Comparison of ENCODE assay signal across 10 cellular contexts in genomic region chr1:51623025-51623424, GRCh38. TPM values are rescaled to one million over a fixed set of nuclear protein-coding genes. Genes with fewer than 3 reads are reported as not detected.
DNase-seq lines count a peak whose midpoint lies in the region; ATAC-seq and TF ChIP-seq lines count a peak whose summit lies in the region.
"Had no signal": no experiment of that assay in that cellular context is flagged by ENCODE, and none has a peak within 500 bp of the region (broad histone marks: within the 10 kb centered on the region; RNA-seq: fewer than 3 reads in every experiment).

No MANE protein-coding gene starts in this region.

- H3K9ac ChIP-seq in HUES6 (ENCODE audit: low read length) (no peak overlapping the region), endodermal cell (ENCODE audit: extremely low read depth, low read length, poor library complexity, severe bottlenecking) (no peak overlapping the region)

- H3K27me3 Mint-ChIP-seq in Calu3 (ENCODE audit: unreplicated experiment): no peaks in the 10 kb centered on the region
- no peaks in the 10 kb centered on the region for H3K27me3 Mint-ChIP-seq in endodermal cell (ENCODE audit: insufficient read depth)
- H3K27me3 Mint-ChIP-seq in CD4-positive, alpha-beta memory T cell: no peaks in the 10 kb centered on the region

- H3K4me1 ChIP-seq in HUES6 (ENCODE audit: control insufficient read depth, insufficient read depth, low read length) (peaks cover 34% of the 10 kb centered on the region), endodermal cell (ENCODE audit: control insufficient read depth, insufficient read depth, low read length) (no peaks in the 10 kb centered on the region), gastrocnemius medialis (peaks cover 67 to 84% of the 10 kb centered on the region in 2 donors), aorta (ENCODE audit: control insufficient read depth in 1 of 2, insufficient read depth in 2 of 2, low read length in 2 of 2) (peaks cover 5 to 20% of the 10 kb centered on the region in 2 donors)
- peaks cover 21% of the 10 kb centered on the region for H3K4me1 ChIP-seq in CD4-positive, alpha-beta memory T cell (ENCODE audit: insufficient read depth, low read length)

- WGBS in endodermal cell (ENCODE audit: insufficient coverage in 1 of 2, insufficient read length in 1 of 2), 2 experiments: 96 to 97% methylated on average over 2 of the region's 2 CpGs
- WGBS in aorta, 2 donors: 88 to 94% methylated on average over 2 of the region's 2 CpGs

- intact Hi-C loops in Calu3 (cut with micrococcal nuclease; ENCODE audit: unreplicated experiment) (no loop called here), gastrocnemius medialis (cut with DNase I; ENCODE audit: low total_unique reads) (no loop called here), aorta (cut with DNase I) (loop anchor here in 1 of 2 donors (10.0 kb wide), 3 partner anchors 62 to 142 kb away; no protein-coding TSS in a partner anchor)
- intact Hi-C loops in CD4-positive, alpha-beta memory T cell (cut with micrococcal nuclease): no loop called here

- H3K4me3 Mint-ChIP-seq in Calu3 (ENCODE audit: low read depth, unreplicated experiment): peak overlapping the region; percentile 3
- no peak overlapping the region for H3K4me3 Mint-ChIP-seq in endodermal cell
- H3K4me3 Mint-ChIP-seq in CD4-positive, alpha-beta memory T cell: no peak overlapping the region
- H3K4me3 Mint-ChIP-seq: neural crest cell had no signal

- H3K9me3 ChIP-seq in HUES6 (ENCODE audit: control insufficient read depth, insufficient read depth, low read depth, low read length) (no peaks in the 10 kb centered on the region), endodermal cell (ENCODE audit: control insufficient read depth, low read length) (no peaks in the 10 kb centered on the region), gastrocnemius medialis (no peaks in the 10 kb centered on the region), aorta (ENCODE audit: control insufficient read depth, low read length) (no peaks in the 10 kb centered on the region)
- H3K9me3 ChIP-seq in CD4-positive, alpha-beta memory T cell (ENCODE audit: control insufficient read depth in 1 of 2, low read length in 2 of 2): no peaks in the 10 kb centered on the region

- H3K27ac ChIP-seq in HUES6 (ENCODE audit: low read depth, low read length) (peak overlapping the region; percentile 1; the same call in 1 of the 2 replicates), endodermal cell (ENCODE audit: low read depth, low read length) (no peak overlapping the region), gastrocnemius medialis (peak overlapping the region; percentile 94 to 99 (median 99)), aorta (ENCODE audit: low read depth in 1 of 2, low read length in 2 of 2) (no peak overlapping the region)
- H3K27ac ChIP-seq in CD4-positive, alpha-beta memory T cell (ENCODE audit: low read depth, low read length): no peak overlapping the region

- H3K36me3 Mint-ChIP-seq in Calu3 (ENCODE audit: insufficient read depth, unreplicated experiment) (peaks cover 2% of the 10 kb centered on the region), endodermal cell (ENCODE audit: low read depth) (no peaks in the 10 kb centered on the region)
- H3K36me3 Mint-ChIP-seq in CD4-positive, alpha-beta memory T cell: no peaks in the 10 kb centered on the region

- no TSS peak for BruUV-seq in Calu3 (replicated peaks; lab: Mats Ljungman, UMichigan)

- H3K4me1 Mint-ChIP-seq in Calu3 (ENCODE audit: low read depth, unreplicated experiment): peaks cover 56% of the 10 kb centered on the region
- peaks cover 24% of the 10 kb centered on the region for H3K4me1 Mint-ChIP-seq in endodermal cell
- H3K4me1 Mint-ChIP-seq in CD4-positive, alpha-beta memory T cell: peaks cover 33 to 50% (median 43%) of the 10 kb centered on the region in 4 donors

- POLR2A ChIA-PET in CD4-positive, alpha-beta memory T cell (lab: Charles Lee; ENCODE audit: partially characterized antibody): interaction anchor here (0.6 kb wide), 2 partner anchors 7 to 91 kb away, joined by 3 read pairs; no protein-coding TSS in a partner anchor

- no peak for TF ChIP-seq POLR2A in gastrocnemius medialis (IDR thresholded peaks at IDR 0.05)

- ATAC-seq in gastrocnemius medialis (no peak), aorta (ENCODE audit: low FRiP score) (no peak)

- DNase-seq in Calu3: no peak
- DNase-seq in endodermal cell: no peak
- no peak for DNase-seq in gastrocnemius medialis
- DNase-seq in CD1c-positive myeloid dendritic cell (ENCODE audit: extremely low spot score): no peak
- DNase-seq in NOMO-1 treated with DMSO at 0.1 percent for 48 hours (lab: John Stamatoyannopoulos, UW; ENCODE audit: unreplicated experiment): no peak
- no peak for DNase-seq in CD4-positive, alpha-beta memory T cell
- no peak for DNase-seq in aorta
- DNase-seq: activated naive CD4-positive, alpha-beta T cell treated with anti-CD3 and anti-CD28 coated beads, Interleukin-2, amount 50 U/mL, for 16 hours had no signal

- TF ChIP-seq CTCF in Calu3 (IDR thresholded peaks at IDR 0.05; ENCODE audit: unreplicated experiment) (no peak), endodermal cell (conservative IDR thresholded peaks at IDR 0.05) (no peak), gastrocnemius medialis (IDR thresholded peaks at IDR 0.05 in 4 of 5, conservative IDR thresholded peaks at IDR 0.05 in 1 of 5) (no peak)

- H3K27me3 ChIP-seq in HUES6 (ENCODE audit: control insufficient read depth, insufficient read depth, low read length): no peaks in the 10 kb centered on the region
- no peaks in the 10 kb centered on the region for H3K27me3 ChIP-seq in endodermal cell (ENCODE audit: control insufficient read depth, insufficient read depth, low read length, poor library complexity, severe bottlenecking)
- no peaks in the 10 kb centered on the region for H3K27me3 ChIP-seq in gastrocnemius medialis
- no peaks in the 10 kb centered on the region for H3K27me3 ChIP-seq in CD4-positive, alpha-beta memory T cell (ENCODE audit: insufficient read depth, low read length)
- H3K27me3 ChIP-seq in aorta (ENCODE audit: control insufficient read depth in 1 of 2, insufficient read depth in 2 of 2, low read length in 1 of 2): no peaks in the 10 kb centered on the region

- H3K4me3 ChIP-seq in HUES6 (ENCODE audit: low read depth, low read length) (no peak overlapping the region), endodermal cell (ENCODE audit: low read length) (no peak overlapping the region), gastrocnemius medialis (peak overlapping the region in 3 of 4 donors; percentile 3 to 25 (median 18)), aorta (ENCODE audit: low read length in 2 of 2) (no peak overlapping the region)
- H3K4me3 ChIP-seq in CD4-positive, alpha-beta memory T cell (ENCODE audit: low read length in 2 of 2): no peak overlapping the region

- H3K9me3 Mint-ChIP-seq in Calu3 (ENCODE audit: low read depth, unreplicated experiment) (no peaks in the 10 kb centered on the region), endodermal cell (no peaks in the 10 kb centered on the region)
- H3K9me3 Mint-ChIP-seq in CD4-positive, alpha-beta memory T cell: no peaks in the 10 kb centered on the region
- H3K9me3 Mint-ChIP-seq: neural crest cell had no signal

- H3K36me3 ChIP-seq in HUES6 (ENCODE audit: control insufficient read depth, insufficient read depth, low read length) (no peaks in the 10 kb centered on the region), endodermal cell (ENCODE audit: control insufficient read depth, insufficient read depth, low read length) (no peaks in the 10 kb centered on the region), gastrocnemius medialis (no peaks in the 10 kb centered on the region), aorta (ENCODE audit: control insufficient read depth in 1 of 2, insufficient read depth in 2 of 2, low read length in 1 of 2) (no peaks in the 10 kb centered on the region)
- H3K36me3 ChIP-seq in CD4-positive, alpha-beta memory T cell (ENCODE audit: insufficient read depth, low read length): no peaks in the 10 kb centered on the region

- CTCF ChIA-PET in Calu3 (lab: Charles Lee): interaction anchor here (0.6 to 1.1 kb wide), 2 partner anchors 24 to 82 kb away, joined by 3 read pairs; no protein-coding TSS in a partner anchor
- CTCF ChIA-PET in CD4-positive, alpha-beta memory T cell (lab: Charles Lee; ENCODE audit: partially characterized antibody): interaction anchor here (0.8 to 1.0 kb wide), 2 partner anchors 143 to 146 kb away, joined by 3 read pairs; no protein-coding TSS in a partner anchor

- in situ Hi-C loops in gastrocnemius medialis (cut with MboI; ENCODE audit: low sequenced_read_pairs in 4 of 4): loop anchor here in 1 of 4 donors (10.0 kb wide), 1 partner anchor 152 kb away; no protein-coding TSS in a partner anchor

- peak overlapping the region; percentile 88 for H3K27ac Mint-ChIP-seq in Calu3 (ENCODE audit: unreplicated experiment)
- H3K27ac Mint-ChIP-seq in endodermal cell: peak overlapping the region; percentile 5
- peak overlapping the region in 1 of 7 donors; percentile 10 for H3K27ac Mint-ChIP-seq in CD4-positive, alpha-beta memory T cell

RNA-seq across cellular contexts. Expression of gene OSBPL9, which starts 6.1 kb away (rescaled TPM):
- total RNA-seq in Calu3 (2022) (64.4 and 67.6 TPM in 2 replicates), endodermal cell (10 to 100 TPM; 76.9 to 93.3 TPM), gastrocnemius medialis (100 to 1,000 TPM in 3 of 4 donors, 10 to 100 TPM in 1; 65.8 to 206 (median 136) TPM), aorta (100 to 1,000 TPM in 1 of 2 donors, 10 to 100 TPM in 1; 98.5 to 121 TPM)
- polyA plus RNA-seq in endodermal cell (2013, experiment 1 of 2): 88.6 TPM
- 84.6 TPM for polyA plus RNA-seq in endodermal cell (2013, experiment 2 of 2)
- 10 to 100 TPM; 45.1 to 46.9 TPM for total RNA-seq in CD4-positive, alpha-beta memory T cell
- 10 to 100 TPM; 45.2 to 47.8 TPM for polyA plus RNA-seq in CD4-positive, alpha-beta memory T cell
- polyA plus RNA-seq in aorta: 10 to 100 TPM; 42.8 to 59.1 TPM

Comparison
In these comparisons a context has a peak if more than half of its experiments do, and no peak if none do; other contexts are left out.
1. H3K27ac ChIP-seq: peak in HUES6 (single experiment) and gastrocnemius medialis (4 of 4); none in endodermal cell (single experiment), CD4-positive, alpha-beta memory T cell (single experiment) and aorta (0 of 2).
2. H3K4me3 ChIP-seq: peak in gastrocnemius medialis (3 of 4); none in HUES6 (single experiment), endodermal cell (single experiment), CD4-positive, alpha-beta memory T cell (0 of 2) and aorta (0 of 2).